26 cellular contexts compared by ENCODE assay signal in genomic region chr21:46130721-46131720, GRCh38. TPM values are rescaled to one million over a fixed set of nuclear protein-coding genes. Genes with fewer than 3 reads are reported as not detected.
DNase-seq lines count a peak whose midpoint lies in the region; ATAC-seq and TF ChIP-seq lines count a peak whose summit lies in the region.
"Had no signal": no experiment of that assay in that cellular context is flagged by ENCODE, and none has a peak within 500 bp of the region (broad histone marks: within the 10 kb centered on the region; RNA-seq: fewer than 3 reads in every experiment).

No MANE protein-coding gene starts in this region.

- H3K27me3 ChIP-seq in gastroesophageal sphincter: no peaks in the 10 kb centered on the region
- no peaks in the 10 kb centered on the region for H3K27me3 ChIP-seq in lower lobe of right lung (ENCODE audit: low read depth)
- H3K27me3 ChIP-seq: colonic mucosa, esophagus squamous epithelium, MG63, neural progenitor cell, upper lobe of right lung had no signal

- peak overlapping the region in 3 of 4 donors; percentile 51 to 69 (median 61) for H3K27ac ChIP-seq in gastroesophageal sphincter
- no peak overlapping the region for H3K27ac ChIP-seq in lower lobe of right lung
- H3K27ac ChIP-seq: colonic mucosa, neural progenitor cell, SK-N-MC, upper lobe of right lung, VCaP had no signal

- TF ChIP-seq CTCF in gastroesophageal sphincter (IDR thresholded peaks at IDR 0.05): no peak
- no peak for TF ChIP-seq CTCF in lower lobe of right lung (IDR thresholded peaks at IDR 0.05)
- no peak for TF ChIP-seq CTCF in progenitor cell of endocrine pancreas (IDR thresholded peaks at IDR 0.05; ENCODE audit: unreplicated experiment)

- intact Hi-C loops in lower lobe of right lung (cut with DNase I): no loop called here

- H3K4me3 Mint-ChIP-seq in stimulated activated naive B cell treated with anti-CD40 and anti-IgM and Interleukin-4, amounts not matched to agents 10 μg/mL and 1 μg/mL and 100 μg/mL, for 72 hours: no peak overlapping the region
- no peak overlapping the region for H3K4me3 Mint-ChIP-seq in progenitor cell of endocrine pancreas (ENCODE audit: low read depth)
- H3K4me3 Mint-ChIP-seq: activated naive CD8-positive, alpha-beta T cell treated with anti-CD3 and anti-CD28 coated beads, Interleukin-2, amount 50 U/mL, for 24 hours; B cell; brain; effector memory CD8-positive, alpha-beta T cell; neural progenitor cell had no signal

- peak overlapping the region; percentile 42 for H3K27ac Mint-ChIP-seq in stimulated activated naive B cell treated with anti-CD40 and anti-IgM and Interleukin-4, amounts not matched to agents 10 μg/mL and 1 μg/mL and 100 μg/mL, for 72 hours
- H3K27ac Mint-ChIP-seq in progenitor cell of endocrine pancreas: no peak overlapping the region
- H3K27ac Mint-ChIP-seq: activated naive CD8-positive, alpha-beta T cell treated with anti-CD3 and anti-CD28 coated beads, Interleukin-2, amount 50 U/mL, for 24 hours; B cell; brain; effector memory CD8-positive, alpha-beta T cell; neural progenitor cell had no signal

- H3K4me1 Mint-ChIP-seq in stimulated activated naive B cell treated with anti-CD40 and anti-IgM and Interleukin-4, amounts not matched to agents 10 μg/mL and 1 μg/mL and 100 μg/mL, for 72 hours: no peaks in the 10 kb centered on the region
- H3K4me1 Mint-ChIP-seq in progenitor cell of endocrine pancreas (ENCODE audit: low read depth): no peaks in the 10 kb centered on the region
- H3K4me1 Mint-ChIP-seq: activated naive CD8-positive, alpha-beta T cell treated with anti-CD3 and anti-CD28 coated beads, Interleukin-2, amount 50 U/mL, for 24 hours; B cell had no signal

- ATAC-seq in gastroesophageal sphincter (peak; percentile 23), lower lobe of right lung (peak in 1 of 2 donors; percentile 15), GM21825 (IDR thresholded peaks at IDR 0.05; ENCODE audit: unreplicated experiment) (no peak)
- ATAC-seq in stimulated activated naive B cell treated with anti-CD40 and anti-IgM and Interleukin-4, amounts not matched to agents 10 μg/mL and 1 μg/mL and 100 μg/mL, for 72 hours (replicated peaks): no peak
- ATAC-seq: activated naive CD8-positive, alpha-beta T cell treated with anti-CD3 and anti-CD28 coated beads, Interleukin-2, amount 50 U/mL, for 24 hours; effector memory CD8-positive, alpha-beta T cell; left colon; mucosa of descending colon; upper lobe of right lung had no signal

- TF ChIP-seq POLR2A in gastroesophageal sphincter (IDR thresholded peaks at IDR 0.05): no peak

- no peaks in the 10 kb centered on the region for H3K9me3 Mint-ChIP-seq in stimulated activated naive B cell treated with anti-CD40 and anti-IgM and Interleukin-4, amounts not matched to agents 10 μg/mL and 1 μg/mL and 100 μg/mL, for 72 hours
- H3K9me3 Mint-ChIP-seq in progenitor cell of endocrine pancreas (ENCODE audit: low read depth): no peaks in the 10 kb centered on the region
- H3K9me3 Mint-ChIP-seq: activated naive CD8-positive, alpha-beta T cell treated with anti-CD3 and anti-CD28 coated beads, Interleukin-2, amount 50 U/mL, for 24 hours; effector memory CD8-positive, alpha-beta T cell had no signal

- H3K36me3 ChIP-seq in gastroesophageal sphincter (peaks cover 0 to 48% of the 10 kb centered on the region in 2 donors), lower lobe of right lung (no peaks in the 10 kb centered on the region)
- H3K36me3 ChIP-seq: colonic mucosa, neural progenitor cell had no signal

- H3K4me1 ChIP-seq in gastroesophageal sphincter: peaks cover 0 to 23% (median 0%) of the 10 kb centered on the region in 3 donors
- H3K4me1 ChIP-seq in lower lobe of right lung: no peaks in the 10 kb centered on the region
- H3K4me1 ChIP-seq: colonic mucosa, esophagus squamous epithelium, upper lobe of right lung had no signal

- 80% methylated on average over 1 of the region's 24 CpGs; no CpG with 5 or more reads in 1 of the 2 donors for WGBS in gastroesophageal sphincter (ENCODE audit: low coverage in 1 of 2), 2 donors

- peaks cover 8 to 10% of the 10 kb centered on the region in 2 donors for H3K27me3 Mint-ChIP-seq in stimulated activated naive B cell treated with anti-CD40 and anti-IgM and Interleukin-4, amounts not matched to agents 10 μg/mL and 1 μg/mL and 100 μg/mL, for 72 hours
- no peaks in the 10 kb centered on the region for H3K27me3 Mint-ChIP-seq in progenitor cell of endocrine pancreas
- H3K27me3 Mint-ChIP-seq: activated naive CD8-positive, alpha-beta T cell treated with anti-CD3 and anti-CD28 coated beads, Interleukin-2, amount 50 U/mL, for 24 hours; brain had no signal

- no peaks in the 10 kb centered on the region for H3K36me3 Mint-ChIP-seq in stimulated activated naive B cell treated with anti-CD40 and anti-IgM and Interleukin-4, amounts not matched to agents 10 μg/mL and 1 μg/mL and 100 μg/mL, for 72 hours
- H3K36me3 Mint-ChIP-seq in progenitor cell of endocrine pancreas (ENCODE audit: insufficient read depth): no peaks in the 10 kb centered on the region
- H3K36me3 Mint-ChIP-seq: brain, neural progenitor cell had no signal

- H3K4me3 ChIP-seq in gastroesophageal sphincter: no peak overlapping the region
- H3K4me3 ChIP-seq in lower lobe of right lung: no peak overlapping the region
- H3K4me3 ChIP-seq: colonic mucosa, esophagus squamous epithelium, MG63, mucosa of descending colon, neural progenitor cell, SK-N-MC, upper lobe of right lung had no signal

- TF ChIP-seq EP300 in gastroesophageal sphincter (IDR thresholded peaks at IDR 0.05): no peak

- H3K9me3 ChIP-seq in gastroesophageal sphincter (no peaks in the 10 kb centered on the region), lower lobe of right lung (no peaks in the 10 kb centered on the region)
- H3K9me3 ChIP-seq: colonic mucosa, esophagus squamous epithelium, MG63, mucosa of descending colon, upper lobe of right lung had no signal

- peak; percentile 18 for DNase-seq in DMS53 (lab: John Stamatoyannopoulos, UW)
- no peak for DNase-seq in DMS53 treated with DMSO at 0.1 percent for 48 hours (lab: John Stamatoyannopoulos, UW; ENCODE audit: unreplicated experiment)
- peak; percentile 40 for DNase-seq in lower lobe of right lung
- no peak for DNase-seq in stimulated activated naive B cell treated with anti-CD40 and anti-IgM and Interleukin-4, amounts not matched to agents 10 μg/mL and 1 μg/mL and 100 μg/mL, for 72 hours
- no peak for DNase-seq in progenitor cell of endocrine pancreas (ENCODE audit: low spot score, unreplicated experiment)
- DNase-seq in AG08395 (ENCODE audit: low spot score): no peak
- DNase-seq: 8988T; activated CD4-positive, alpha-beta T cell treated with anti-CD3 and anti-CD28 coated beads, Interleukin-2, amount 50 U/mL, for 4 hours; activated effector memory CD4-positive, alpha-beta T cell treated with Interleukin-2 at 50 U/mL for 16 hours; activated naive CD8-positive, alpha-beta T cell treated with anti-CD3 and anti-CD28 coated beads, Interleukin-2, amount 50 U/mL, for 24 hours; colonic mucosa; effector memory CD8-positive, alpha-beta T cell; esophagus squamous epithelium; left colon; MG63; NCI-H510A; stimulated activated CD8-positive, alpha-beta memory T cell treated with anti-CD3 and anti-CD28 coated beads, Interleukin-4, amount 100 ng/mL, for 48 hours; upper lobe of right lung had no signal

RNA-seq across cellular contexts. Expression of gene FTCD, which starts 24.4 kb away (rescaled TPM):
- total RNA-seq in gastroesophageal sphincter (1 to 10 TPM in 1 of 4 donors, under 1 TPM in 1, not detected in 2; 0.31 to 1.5 TPM), lower lobe of right lung (1.5 TPM), progenitor cell of endocrine pancreas (48.4 and 49.3 TPM in 2 replicates)
- total RNA-seq: esophagus squamous epithelium had no signal

RNA-seq across cellular contexts. Expression of gene COL6A2, which starts 33.1 kb away (rescaled TPM):
- 1,000 to 10,000 TPM in 3 of 4 donors, 100 to 1,000 TPM in 1; 720 to 1,286 (median 1,215) TPM for total RNA-seq in gastroesophageal sphincter
- 227 TPM for total RNA-seq in lower lobe of right lung
- total RNA-seq in progenitor cell of endocrine pancreas: 32.0 and 38.6 TPM in 2 replicates

RNA-seq across cellular contexts. Expression of gene SPATC1L, which starts 53.2 kb away (rescaled TPM):
- 10 to 100 TPM in 1 of 4 donors, 1 to 10 TPM in 2, under 1 TPM in 1; 0.54 to 20.4 (median 7.9) TPM for total RNA-seq in gastroesophageal sphincter
- total RNA-seq in lower lobe of right lung: 8.6 TPM
- total RNA-seq in progenitor cell of endocrine pancreas: 31.4 and 32.8 TPM in 2 replicates

Comparison
In these comparisons a context has a peak if more than half of its experiments do, and no peak if none do; other contexts are left out.
1. DNase-seq: peak in DMS53 (single experiment) and lower lobe of right lung (single experiment); none in DMS53 treated with DMSO at 0.1 percent for 48 hours (single experiment), stimulated activated naive B cell treated with anti-CD40 and anti-IgM and Interleukin-4, amounts not matched to agents 10 μg/mL and 1 μg/mL and 100 μg/mL, for 72 hours (single experiment), progenitor cell of endocrine pancreas (single experiment) and AG08395 (single experiment).
2. RNA of gene FTCD, which starts 24.4 kb away (total RNA-seq): 48.4 to 49.3 TPM in progenitor cell of endocrine pancreas; 1.5 TPM in lower lobe of right lung (single experiment) and 0.31 to 1.5 TPM in gastroesophageal sphincter; every median in the first group is over 10 times any median in the second.